In the genomic region with DNA sequence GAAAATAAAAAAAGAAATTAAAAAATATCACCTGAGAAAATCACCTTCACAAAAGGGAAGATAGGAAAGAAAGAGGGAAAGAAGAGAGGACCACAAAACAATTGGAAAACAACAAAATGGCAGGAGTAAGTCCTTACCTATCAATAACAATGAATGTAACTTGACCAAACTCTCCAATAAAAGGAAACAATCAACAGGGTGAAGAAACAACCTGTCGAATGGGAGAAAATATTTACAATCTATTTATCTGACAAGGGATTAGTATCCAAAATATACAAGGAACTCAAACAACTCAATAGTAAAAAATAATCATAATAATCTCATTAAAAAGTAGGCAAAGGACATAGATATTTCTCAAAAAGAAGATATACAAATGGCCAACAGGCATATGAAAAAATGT, we compare ENCODE assay signal across 34 cellular contexts.
"Had no signal": no experiment of that assay in that cellular context is flagged by ENCODE, and none has a peak within 500 bp of the region (broad histone marks: within the 10 kb centered on the region; RNA-seq: fewer than 3 reads in every experiment).

No MANE protein-coding gene starts in this region.

- H3K27me3 Mint-ChIP-seq: activated B cell treated with CpG ODN at 0.5 μM for 24 hours; activated CD4-positive, alpha-beta memory T cell treated with anti-CD3 and anti-CD28 coated beads for 36 hours; activated CD4-positive, alpha-beta T cell treated with anti-CD3 and anti-CD28 coated beads, Interleukin-2, amount 10 ng/mL, durations not matched to agents 24 days and 14 days; activated CD8-positive, alpha-beta T cell treated with anti-CD3 and anti-CD28 coated beads for 36 hours; activated naive CD4-positive, alpha-beta T cell treated with anti-CD3 and anti-CD28 coated beads, Interleukin-2, amount 10 ng/mL, durations not matched to agents 7 days and 5 days; activated naive CD4-positive, alpha-beta T cell treated with anti-CD3 and anti-CD28 coated beads, Interleukin-2, amount 50 U/mL, for 24 hours; activated naive CD8-positive, alpha-beta T cell; activated naive CD8-positive, alpha-beta T cell treated with anti-CD3 and anti-CD28 coated beads, Interleukin-2, amount 10 ng/mL, durations not matched to agents 7 days and 5 days; activated naive CD8-positive, alpha-beta T cell treated with anti-CD3 and anti-CD28 coated beads, Interleukin-2, amount 50 U/mL, for 24 hours; brain; central memory CD8-positive, alpha-beta T cell; T-cell; T-helper 17 cell had no signal

- DNase-seq: activated B cell treated with CpG ODN at 0.5 μM for 24 hours; activated CD4-positive, alpha-beta memory T cell treated with anti-CD3 and anti-CD28 coated beads for 36 hours; activated CD4-positive, alpha-beta T cell treated with anti-CD3 and anti-CD28 coated beads for 4 hours; activated CD4-positive, alpha-beta T cell treated with anti-CD3 and anti-CD28 coated beads, Interleukin-2, amount 10 ng/mL, durations not matched to agents 24 days and 14 days; activated CD4-positive, alpha-beta T cell treated with anti-CD3 and anti-CD28 coated beads, Interleukin-2, amount 50 U/mL, for 1 hour; activated CD4-positive, alpha-beta T cell treated with anti-CD3 and anti-CD28 coated beads, Interleukin-2, amount 50 U/mL, for 4 hours; activated CD4-positive, CD25-positive, alpha-beta regulatory T cell treated with anti-CD3 and anti-CD28 coated beads, Interleukin-2, amount 50 U/mL, for 72 hours; activated CD8-positive, alpha-beta memory T cell treated with anti-CD3 and anti-CD28 coated beads, Interleukin-2, amount 50 U/mL, for 4 hours; activated CD8-positive, alpha-beta T cell treated with anti-CD3 and anti-CD28 coated beads for 36 hours; activated effector memory CD4-positive, alpha-beta T cell treated with Interleukin-2 at 50 U/mL for 16 hours; activated gamma-delta T cell; activated naive CD4-positive, alpha-beta T cell treated with anti-CD3 and anti-CD28 coated beads, Interleukin-2, amount 10 ng/mL, durations not matched to agents 7 days and 5 days; activated naive CD4-positive, alpha-beta T cell treated with Interleukin-2 at 50 U/mL for 16 hours; activated naive CD8-positive, alpha-beta T cell treated with anti-CD3 and anti-CD28 coated beads, Interleukin-2, amount 10 ng/mL, durations not matched to agents 7 days and 5 days; activated naive CD8-positive, alpha-beta T cell treated with anti-CD3 and anti-CD28 coated beads, Interleukin-2, amount 50 U/mL, for 24 hours; activated T-cell treated with anti-CD3 and anti-CD28 coated beads for 4 hours; activated T-cell treated with anti-CD3 and anti-CD28 coated beads, Interleukin-2, amount 50 U/mL, for 1 hour; activated T-cell treated with anti-CD3 and anti-CD28 coated beads, Interleukin-2, amount 50 U/mL, for 48 hours; amygdala; anterior cingulate cortex; caudate nucleus; cerebellar nuclear complex; T-cell; T-helper 17 cell; T1000 had no signal

- H3K9me3 Mint-ChIP-seq: activated CD4-positive, alpha-beta memory T cell treated with anti-CD3 and anti-CD28 coated beads for 36 hours; activated CD4-positive, alpha-beta T cell treated with anti-CD3 and anti-CD28 coated beads, Interleukin-2, amount 10 ng/mL, durations not matched to agents 24 days and 14 days; activated CD8-positive, alpha-beta T cell treated with anti-CD3 and anti-CD28 coated beads for 36 hours; activated naive CD4-positive, alpha-beta T cell treated with anti-CD3 and anti-CD28 coated beads, Interleukin-2, amount 10 ng/mL, durations not matched to agents 7 days and 5 days; activated naive CD4-positive, alpha-beta T cell treated with anti-CD3 and anti-CD28 coated beads, Interleukin-2, amount 50 U/mL, for 24 hours; activated naive CD8-positive, alpha-beta T cell treated with anti-CD3 and anti-CD28 coated beads, Interleukin-2, amount 50 U/mL, for 24 hours; central memory CD8-positive, alpha-beta T cell; T-cell had no signal

- FAIRE-seq: bronchial epithelial cell, TTC549 had no signal

- ATAC-seq: activated CD8-positive, alpha-beta T cell treated with anti-CD3 and anti-CD28 coated beads for 36 hours; activated naive CD8-positive, alpha-beta T cell treated with anti-CD3 and anti-CD28 coated beads, Interleukin-2, amount 50 U/mL, for 24 hours; T-cell; T-helper 17 cell had no signal

- H3K4me3 ChIP-seq: ascending aorta, cardiac muscle cell had no signal

- H3K9me3 ChIP-seq: ascending aorta had no signal

- H3K27me3 ChIP-seq: ascending aorta, cardiac muscle cell had no signal

- H3K36me3 ChIP-seq: cardiac muscle cell had no signal

- H3K4me1 ChIP-seq: ascending aorta had no signal

- H3K27ac ChIP-seq: ascending aorta, cardiac muscle cell, VCaP had no signal

- H3K4me3 Mint-ChIP-seq: activated B cell treated with CpG ODN at 0.5 μM for 24 hours; activated CD4-positive, alpha-beta memory T cell treated with anti-CD3 and anti-CD28 coated beads for 36 hours; activated CD4-positive, alpha-beta T cell treated with anti-CD3 and anti-CD28 coated beads, Interleukin-2, amount 10 ng/mL, durations not matched to agents 24 days and 14 days; activated CD8-positive, alpha-beta T cell treated with anti-CD3 and anti-CD28 coated beads for 36 hours; activated naive CD4-positive, alpha-beta T cell treated with anti-CD3 and anti-CD28 coated beads, Interleukin-2, amount 10 ng/mL, durations not matched to agents 7 days and 5 days; activated naive CD4-positive, alpha-beta T cell treated with anti-CD3 and anti-CD28 coated beads, Interleukin-2, amount 50 U/mL, for 24 hours; activated naive CD8-positive, alpha-beta T cell; activated naive CD8-positive, alpha-beta T cell treated with anti-CD3 and anti-CD28 coated beads, Interleukin-2, amount 10 ng/mL, durations not matched to agents 7 days and 5 days; activated naive CD8-positive, alpha-beta T cell treated with anti-CD3 and anti-CD28 coated beads, Interleukin-2, amount 50 U/mL, for 24 hours; brain; central memory CD8-positive, alpha-beta T cell; T-cell; T-helper 17 cell had no signal
